Comparison of ENCODE assay signal across 25 cellular contexts in the genomic region with DNA sequence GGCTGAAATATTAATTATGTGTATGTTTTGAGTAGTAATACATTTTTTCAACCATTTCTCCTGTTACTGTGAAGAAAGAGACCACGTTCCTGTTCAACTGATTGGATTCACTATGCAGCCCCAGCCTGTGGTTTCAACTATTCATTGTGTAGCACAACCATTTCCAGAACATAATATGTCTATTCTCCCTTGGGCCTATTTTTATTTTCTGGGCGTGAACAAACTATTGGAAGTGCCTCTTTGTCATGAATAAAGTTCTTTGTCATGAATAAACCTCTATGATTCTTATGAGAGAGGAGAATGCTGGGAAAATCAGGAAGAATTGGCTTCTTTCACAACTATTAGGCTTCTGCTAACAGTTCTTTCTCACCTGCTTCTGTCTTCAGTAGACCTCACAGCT.
"Had no signal": no experiment of that assay in that cellular context is flagged by ENCODE, and none has a peak within 500 bp of the region (broad histone marks: within the 10 kb centered on the region; RNA-seq: fewer than 3 reads in every experiment).

No MANE protein-coding gene starts in this region.

- H3K27ac Mint-ChIP-seq: naive thymus-derived CD4-positive, alpha-beta T cell; nephron progenitor cell; stimulated activated memory B cell treated with anti-CD40 and anti-IgM and Interleukin-4, amounts not matched to agents 10 μg/mL and 1 μg/mL and 100 μg/mL, for 72 hours had no signal

- H2AFZ ChIP-seq: hepatocyte had no signal

- H3K9me3 ChIP-seq: gastroesophageal sphincter, prostate gland, thoracic aorta, tibial nerve, upper lobe of left lung had no signal

- H3K27me3 ChIP-seq: gastroesophageal sphincter, heart left ventricle, hepatocyte, sigmoid colon, spleen, tibial nerve, upper lobe of left lung had no signal

- H3K27me3 Mint-ChIP-seq: naive thymus-derived CD4-positive, alpha-beta T cell; stimulated activated memory B cell treated with anti-CD40 and anti-IgM and Interleukin-4, amounts not matched to agents 10 μg/mL and 1 μg/mL and 100 μg/mL, for 72 hours had no signal

- DNase-seq: effector CD4-positive, alpha-beta T cell; foreskin fibroblast; heart left ventricle; kidney; mesendoderm; midbrain; naive thymus-derived CD4-positive, alpha-beta T cell; nephron progenitor cell; nucleus accumbens; right cardiac atrium; sigmoid colon; spleen; stimulated activated CD4-positive, alpha-beta T cell treated with anti-CD3 and anti-CD28 coated beads, Interleukin-4, amount 100 ng/mL, for 4 hours; stimulated activated naive CD8-positive, alpha-beta T cell treated with anti-CD3 and anti-CD28 coated beads, Interleukin-15, Interleukin-2, amounts not matched to agents 100 U/mL and 50 U/mL, for 24 hours; substantia nigra; upper lobe of left lung had no signal

- H3K9me3 Mint-ChIP-seq: nephron progenitor cell; stimulated activated memory B cell treated with anti-CD40 and anti-IgM and Interleukin-4, amounts not matched to agents 10 μg/mL and 1 μg/mL and 100 μg/mL, for 72 hours had no signal

- H3K79me2 ChIP-seq: hepatocyte had no signal

- H3K4me2 ChIP-seq: hepatocyte had no signal

- H3K36me3 Mint-ChIP-seq: naive thymus-derived CD4-positive, alpha-beta T cell; stimulated activated memory B cell treated with anti-CD40 and anti-IgM and Interleukin-4, amounts not matched to agents 10 μg/mL and 1 μg/mL and 100 μg/mL, for 72 hours had no signal

- H3K4me3 ChIP-seq: coronary artery, gastroesophageal sphincter, heart left ventricle, hepatocyte, lung, prostate gland, sigmoid colon, spleen, thoracic aorta, tibial nerve, upper lobe of left lung had no signal

- H3K4me1 ChIP-seq: gastroesophageal sphincter, heart left ventricle, prostate gland, sigmoid colon, spleen, tibial nerve, upper lobe of left lung had no signal

- H3K36me3 ChIP-seq: gastroesophageal sphincter, heart left ventricle, prostate gland, sigmoid colon, spleen, thoracic aorta, tibial nerve, upper lobe of left lung had no signal

- ATAC-seq: gastroesophageal sphincter; heart left ventricle; naive thymus-derived CD4-positive, alpha-beta T cell; right cardiac atrium; stimulated activated memory B cell treated with anti-CD40 and anti-IgM and Interleukin-4, amounts not matched to agents 10 μg/mL and 1 μg/mL and 100 μg/mL, for 72 hours; stimulated activated naive CD8-positive, alpha-beta T cell treated with anti-CD3 and anti-CD28 coated beads, Interleukin-15, Interleukin-2, amounts not matched to agents 100 U/mL and 50 U/mL, for 24 hours had no signal

- FAIRE-seq: kidney, urothelium cell line had no signal

- H3K4me3 Mint-ChIP-seq: naive thymus-derived CD4-positive, alpha-beta T cell; nephron progenitor cell; stimulated activated memory B cell treated with anti-CD40 and anti-IgM and Interleukin-4, amounts not matched to agents 10 μg/mL and 1 μg/mL and 100 μg/mL, for 72 hours had no signal

- H3K27ac ChIP-seq: coronary artery, gastroesophageal sphincter, heart left ventricle, hepatocyte, prostate gland, sigmoid colon, spleen, thoracic aorta, tibial nerve, upper lobe of left lung had no signal

- H3K4me1 Mint-ChIP-seq: naive thymus-derived CD4-positive, alpha-beta T cell; nephron progenitor cell; stimulated activated memory B cell treated with anti-CD40 and anti-IgM and Interleukin-4, amounts not matched to agents 10 μg/mL and 1 μg/mL and 100 μg/mL, for 72 hours had no signal
